ENCODE assay signal across 3 cellular contexts in genomic region chr1:980602-981395, GRCh38.
TF ChIP-seq lines count a peak whose summit lies in the region.

No MANE protein-coding gene starts in this region.

TF ChIP-seq in SK-N-SH, 30 proteins besides CTCF, POLR2A, EP300 and RAD21:
- no peak for TF ChIP-seq EZH2phosphoT487 (IDR thresholded peaks at IDR 0.05; ENCODE audit: borderline replicate concordance, low read depth)
- no peak for TF ChIP-seq SIN3A (IDR thresholded peaks at IDR 0.05; ENCODE audit: borderline replicate concordance, low read depth, low read length)
- no peak for TF ChIP-seq NRF1 (IDR thresholded peaks at IDR 0.05; ENCODE audit: low read depth, low read length)
- no peak for TF ChIP-seq NFIC (IDR thresholded peaks at IDR 0.05; ENCODE audit: borderline replicate concordance)
- no peak for TF ChIP-seq GABPA (IDR thresholded peaks at IDR 0.05; ENCODE audit: low read depth)
- no peak for TF ChIP-seq USF2 (IDR thresholded peaks at IDR 0.05; ENCODE audit: borderline replicate concordance, low read depth, low read length)
- TF ChIP-seq, protein P1, sequence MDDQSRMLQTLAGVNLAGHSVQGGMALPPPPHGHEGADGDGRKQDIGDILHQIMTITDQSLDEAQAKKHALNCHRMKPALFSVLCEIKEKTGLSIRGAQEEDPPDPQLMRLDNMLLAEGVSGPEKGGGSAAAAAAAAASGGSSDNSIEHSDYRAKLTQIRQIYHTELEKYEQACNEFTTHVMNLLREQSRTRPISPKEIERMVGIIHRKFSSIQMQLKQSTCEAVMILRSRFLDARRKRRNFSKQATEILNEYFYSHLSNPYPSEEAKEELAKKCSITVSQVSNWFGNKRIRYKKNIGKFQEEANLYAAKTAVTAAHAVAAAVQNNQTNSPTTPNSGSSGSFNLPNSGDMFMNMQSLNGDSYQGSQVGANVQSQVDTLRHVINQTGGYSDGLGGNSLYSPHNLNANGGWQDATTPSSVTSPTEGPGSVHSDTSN (IDR thresholded peaks at IDR 0.05): no peak
- no peak for TF ChIP-seq CHD2 (IDR thresholded peaks at IDR 0.05; ENCODE audit: low read length, partially characterized antibody)
- TF ChIP-seq, protein P2, sequence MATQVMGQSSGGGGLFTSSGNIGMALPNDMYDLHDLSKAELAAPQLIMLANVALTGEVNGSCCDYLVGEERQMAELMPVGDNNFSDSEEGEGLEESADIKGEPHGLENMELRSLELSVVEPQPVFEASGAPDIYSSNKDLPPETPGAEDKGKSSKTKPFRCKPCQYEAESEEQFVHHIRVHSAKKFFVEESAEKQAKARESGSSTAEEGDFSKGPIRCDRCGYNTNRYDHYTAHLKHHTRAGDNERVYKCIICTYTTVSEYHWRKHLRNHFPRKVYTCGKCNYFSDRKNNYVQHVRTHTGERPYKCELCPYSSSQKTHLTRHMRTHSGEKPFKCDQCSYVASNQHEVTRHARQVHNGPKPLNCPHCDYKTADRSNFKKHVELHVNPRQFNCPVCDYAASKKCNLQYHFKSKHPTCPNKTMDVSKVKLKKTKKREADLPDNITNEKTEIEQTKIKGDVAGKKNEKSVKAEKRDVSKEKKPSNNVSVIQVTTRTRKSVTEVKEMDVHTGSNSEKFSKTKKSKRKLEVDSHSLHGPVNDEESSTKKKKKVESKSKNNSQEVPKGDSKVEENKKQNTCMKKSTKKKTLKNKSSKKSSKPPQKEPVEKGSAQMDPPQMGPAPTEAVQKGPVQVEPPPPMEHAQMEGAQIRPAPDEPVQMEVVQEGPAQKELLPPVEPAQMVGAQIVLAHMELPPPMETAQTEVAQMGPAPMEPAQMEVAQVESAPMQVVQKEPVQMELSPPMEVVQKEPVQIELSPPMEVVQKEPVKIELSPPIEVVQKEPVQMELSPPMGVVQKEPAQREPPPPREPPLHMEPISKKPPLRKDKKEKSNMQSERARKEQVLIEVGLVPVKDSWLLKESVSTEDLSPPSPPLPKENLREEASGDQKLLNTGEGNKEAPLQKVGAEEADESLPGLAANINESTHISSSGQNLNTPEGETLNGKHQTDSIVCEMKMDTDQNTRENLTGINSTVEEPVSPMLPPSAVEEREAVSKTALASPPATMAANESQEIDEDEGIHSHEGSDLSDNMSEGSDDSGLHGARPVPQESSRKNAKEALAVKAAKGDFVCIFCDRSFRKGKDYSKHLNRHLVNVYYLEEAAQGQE (IDR thresholded peaks at IDR 0.05; ENCODE audit: low read depth, low read length): no peak
- TF ChIP-seq ELF1 (IDR thresholded peaks at IDR 0.05): no peak
- no peak for TF ChIP-seq FOXJ3 (CRISPR knock-in tag; IDR thresholded peaks at IDR 0.05)
- TF ChIP-seq TAF1 (IDR thresholded peaks at IDR 0.05; ENCODE audit: borderline replicate concordance, low read depth, low read length): no peak

TF ChIP-seq in SK-N-SH treated with all-trans-retinoic acid at 6 μM for 48 hours, 23 proteins besides CTCF, POLR2A, EP300 and RAD21:
- no peak for TF ChIP-seq ZFP30 (CRISPR knock-in tag; IDR thresholded peaks at IDR 0.05)
- no peak for TF ChIP-seq PPARA (CRISPR knock-in tag; IDR thresholded peaks at IDR 0.05; ENCODE audit: borderline replicate concordance)
- TF ChIP-seq TCF4 (CRISPR knock-in tag; IDR thresholded peaks at IDR 0.05; ENCODE audit: borderline replicate concordance): no peak
- TF ChIP-seq BACH2 (CRISPR knock-in tag; IDR thresholded peaks at IDR 0.05; ENCODE audit: borderline replicate concordance): no peak
- TF ChIP-seq ZNF70 (CRISPR knock-in tag; IDR thresholded peaks at IDR 0.05): no peak
- TF ChIP-seq GLIS3 (CRISPR knock-in tag; IDR thresholded peaks at IDR 0.05): no peak
- TF ChIP-seq ISL1 (CRISPR knock-in tag; IDR thresholded peaks at IDR 0.05): no peak
- TF ChIP-seq TOX (CRISPR knock-in tag; IDR thresholded peaks at IDR 0.05; ENCODE audit: borderline replicate concordance): no peak
- no peak for TF ChIP-seq TSHZ2 (CRISPR knock-in tag; IDR thresholded peaks at IDR 0.05)
- TF ChIP-seq ZNF565 (CRISPR knock-in tag; conservative IDR thresholded peaks at IDR 0.05; ENCODE audit: low read depth): no peak
- TF ChIP-seq POU6F1 (CRISPR knock-in tag; IDR thresholded peaks at IDR 0.05; ENCODE audit: borderline replicate concordance, low read depth): no peak
- TF ChIP-seq OSR1 (CRISPR knock-in tag; IDR thresholded peaks at IDR 0.05): no peak
- TF ChIP-seq ZFP3 (CRISPR knock-in tag; IDR thresholded peaks at IDR 0.05): no peak
- no peak for TF ChIP-seq ZC3H10 (CRISPR knock-in tag; IDR thresholded peaks at IDR 0.05)
- no peak for TF ChIP-seq CSRNP3 (CRISPR knock-in tag; IDR thresholded peaks at IDR 0.05)
- TF ChIP-seq SNAI2 (CRISPR knock-in tag; IDR thresholded peaks at IDR 0.05): no peak
TF ChIP-seq in SK-N-SH treated with all-trans-retinoic acid at 6 μM for 48 hours: peak in this region for 0.

TF ChIP-seq in HepG2, 621 proteins besides CTCF, POLR2A, EP300 and RAD21 (continues in another document):
- no peak for TF ChIP-seq ZNF672 (CRISPR knock-in tag; IDR thresholded peaks at IDR 0.05)
- TF ChIP-seq MED1 (CRISPR knock-in tag; IDR thresholded peaks at IDR 0.05): peak; percentile 53
- peak; percentile 82; the same call in 1 of the 2 replicates for TF ChIP-seq ZFP37 (CRISPR knock-in tag; IDR thresholded peaks at IDR 0.05; ENCODE audit: borderline replicate concordance)
- no peak for TF ChIP-seq ZNF670 (CRISPR knock-in tag; IDR thresholded peaks at IDR 0.05; ENCODE audit: borderline replicate concordance)
- TF ChIP-seq, protein P3, sequence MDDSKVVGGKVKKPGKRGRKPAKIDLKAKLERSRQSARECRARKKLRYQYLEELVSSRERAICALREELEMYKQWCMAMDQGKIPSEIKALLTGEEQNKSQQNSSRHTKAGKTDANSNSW (CRISPR knock-in tag; IDR thresholded peaks at IDR 0.05; ENCODE audit: borderline replicate concordance): no peak
- TF ChIP-seq ZNF878 (CRISPR knock-in tag; IDR thresholded peaks at IDR 0.05): no peak
- no peak for TF ChIP-seq SRSF4 (IDR thresholded peaks at IDR 0.05; ENCODE audit: low read depth, low read length, poor library complexity, severe bottlenecking)
- no peak for TF ChIP-seq NFYC (CRISPR knock-in tag; IDR thresholded peaks at IDR 0.05)
- no peak for TF ChIP-seq ZNF253 (CRISPR knock-in tag; IDR thresholded peaks at IDR 0.05; ENCODE audit: borderline replicate concordance)
- TF ChIP-seq ZHX1 (CRISPR knock-in tag; IDR thresholded peaks at IDR 0.05; ENCODE audit: low read depth): no peak
- TF ChIP-seq ZMYM4 (CRISPR knock-in tag; IDR thresholded peaks at IDR 0.05): no peak
- no peak for TF ChIP-seq FOXC1 (CRISPR knock-in tag; IDR thresholded peaks at IDR 0.05; ENCODE audit: borderline replicate concordance)
- 0 out of 2 replicates have a peak, but pooled peaks have one; percentile 50 for TF ChIP-seq MEF2D (CRISPR knock-in tag; IDR thresholded peaks at IDR 0.05)
- TF ChIP-seq PCBP2 (optimal IDR thresholded peaks at IDR 0.05; ENCODE audit: low read depth, low read length, poor library complexity, severe bottlenecking): no peak
- TF ChIP-seq AGO2 (optimal IDR thresholded peaks at IDR 0.05; ENCODE audit: low read depth, low read length): no peak
- no peak for TF ChIP-seq RORA (CRISPR knock-in tag; IDR thresholded peaks at IDR 0.05)
- no peak for TF ChIP-seq FOSL1 (CRISPR knock-in tag; IDR thresholded peaks at IDR 0.05; ENCODE audit: borderline replicate concordance)
- no peak for TF ChIP-seq ATM (IDR thresholded peaks at IDR 0.05; ENCODE audit: borderline replicate concordance)
- no peak for TF ChIP-seq NPAS2 (CRISPR knock-in tag; IDR thresholded peaks at IDR 0.05; ENCODE audit: borderline replicate concordance)
- TF ChIP-seq ZNF20 (CRISPR knock-in tag; IDR thresholded peaks at IDR 0.05): no peak
- TF ChIP-seq MIXL1 (CRISPR knock-in tag; IDR thresholded peaks at IDR 0.05): no peak
- TF ChIP-seq NR2F2 (IDR thresholded peaks at IDR 0.05; ENCODE audit: borderline replicate concordance, low read depth): no peak
- TF ChIP-seq, protein P4, sequence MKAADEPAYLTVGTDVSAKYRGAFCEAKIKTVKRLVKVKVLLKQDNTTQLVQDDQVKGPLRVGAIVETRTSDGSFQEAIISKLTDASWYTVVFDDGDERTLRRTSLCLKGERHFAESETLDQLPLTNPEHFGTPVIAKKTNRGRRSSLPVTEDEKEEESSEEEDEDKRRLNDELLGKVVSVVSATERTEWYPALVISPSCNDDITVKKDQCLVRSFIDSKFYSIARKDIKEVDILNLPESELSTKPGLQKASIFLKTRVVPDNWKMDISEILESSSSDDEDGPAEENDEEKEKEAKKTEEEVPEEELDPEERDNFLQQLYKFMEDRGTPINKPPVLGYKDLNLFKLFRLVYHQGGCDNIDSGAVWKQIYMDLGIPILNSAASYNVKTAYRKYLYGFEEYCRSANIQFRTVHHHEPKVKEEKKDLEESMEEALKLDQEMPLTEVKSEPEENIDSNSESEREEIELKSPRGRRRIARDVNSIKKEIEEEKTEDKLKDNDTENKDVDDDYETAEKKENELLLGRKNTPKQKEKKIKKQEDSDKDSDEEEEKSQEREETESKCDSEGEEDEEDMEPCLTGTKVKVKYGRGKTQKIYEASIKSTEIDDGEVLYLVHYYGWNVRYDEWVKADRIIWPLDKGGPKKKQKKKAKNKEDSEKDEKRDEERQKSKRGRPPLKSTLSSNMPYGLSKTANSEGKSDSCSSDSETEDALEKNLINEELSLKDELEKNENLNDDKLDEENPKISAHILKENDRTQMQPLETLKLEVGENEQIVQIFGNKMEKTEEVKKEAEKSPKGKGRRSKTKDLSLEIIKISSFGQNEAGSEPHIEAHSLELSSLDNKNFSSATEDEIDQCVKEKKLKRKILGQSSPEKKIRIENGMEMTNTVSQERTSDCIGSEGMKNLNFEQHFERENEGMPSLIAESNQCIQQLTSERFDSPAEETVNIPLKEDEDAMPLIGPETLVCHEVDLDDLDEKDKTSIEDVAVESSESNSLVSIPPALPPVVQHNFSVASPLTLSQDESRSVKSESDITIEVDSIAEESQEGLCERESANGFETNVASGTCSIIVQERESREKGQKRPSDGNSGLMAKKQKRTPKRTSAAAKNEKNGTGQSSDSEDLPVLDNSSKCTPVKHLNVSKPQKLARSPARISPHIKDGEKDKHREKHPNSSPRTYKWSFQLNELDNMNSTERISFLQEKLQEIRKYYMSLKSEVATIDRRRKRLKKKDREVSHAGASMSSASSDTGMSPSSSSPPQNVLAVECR (CRISPR knock-in tag; IDR thresholded peaks at IDR 0.05; ENCODE audit: borderline replicate concordance): no peak; the same call in 1 of the 2 replicates
- no peak for TF ChIP-seq ZNF710 (CRISPR knock-in tag; IDR thresholded peaks at IDR 0.05; ENCODE audit: borderline replicate concordance)
- TF ChIP-seq SP1 (IDR thresholded peaks at IDR 0.05): no peak
- no peak for TF ChIP-seq SP1 (CRISPR knock-in tag; IDR thresholded peaks at IDR 0.05)
- TF ChIP-seq SP5 (CRISPR knock-in tag; IDR thresholded peaks at IDR 0.05; ENCODE audit: borderline replicate concordance, low read depth): peak; percentile 73
- TF ChIP-seq, protein P5, sequence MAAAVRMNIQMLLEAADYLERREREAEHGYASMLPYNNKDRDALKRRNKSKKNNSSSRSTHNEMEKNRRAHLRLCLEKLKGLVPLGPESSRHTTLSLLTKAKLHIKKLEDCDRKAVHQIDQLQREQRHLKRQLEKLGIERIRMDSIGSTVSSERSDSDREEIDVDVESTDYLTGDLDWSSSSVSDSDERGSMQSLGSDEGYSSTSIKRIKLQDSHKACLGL (CRISPR knock-in tag; IDR thresholded peaks at IDR 0.05): no peak; the same call in 1 of the 2 replicates
- no peak for TF ChIP-seq NFE2L2 (IDR thresholded peaks at IDR 0.05; ENCODE audit: low read length)
- TF ChIP-seq, protein P6, sequence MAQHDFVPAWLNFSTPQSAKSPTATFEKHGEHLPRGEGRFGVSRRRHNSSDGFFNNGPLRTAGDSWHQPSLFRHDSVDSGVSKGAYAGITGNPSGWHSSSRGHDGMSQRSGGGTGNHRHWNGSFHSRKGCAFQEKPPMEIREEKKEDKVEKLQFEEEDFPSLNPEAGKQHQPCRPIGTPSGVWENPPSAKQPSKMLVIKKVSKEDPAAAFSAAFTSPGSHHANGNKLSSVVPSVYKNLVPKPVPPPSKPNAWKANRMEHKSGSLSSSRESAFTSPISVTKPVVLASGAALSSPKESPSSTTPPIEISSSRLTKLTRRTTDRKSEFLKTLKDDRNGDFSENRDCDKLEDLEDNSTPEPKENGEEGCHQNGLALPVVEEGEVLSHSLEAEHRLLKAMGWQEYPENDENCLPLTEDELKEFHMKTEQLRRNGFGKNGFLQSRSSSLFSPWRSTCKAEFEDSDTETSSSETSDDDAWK (CRISPR knock-in tag; IDR thresholded peaks at IDR 0.05): no peak
